ENCODE assay signal across 19 cellular contexts in the genomic region with DNA sequence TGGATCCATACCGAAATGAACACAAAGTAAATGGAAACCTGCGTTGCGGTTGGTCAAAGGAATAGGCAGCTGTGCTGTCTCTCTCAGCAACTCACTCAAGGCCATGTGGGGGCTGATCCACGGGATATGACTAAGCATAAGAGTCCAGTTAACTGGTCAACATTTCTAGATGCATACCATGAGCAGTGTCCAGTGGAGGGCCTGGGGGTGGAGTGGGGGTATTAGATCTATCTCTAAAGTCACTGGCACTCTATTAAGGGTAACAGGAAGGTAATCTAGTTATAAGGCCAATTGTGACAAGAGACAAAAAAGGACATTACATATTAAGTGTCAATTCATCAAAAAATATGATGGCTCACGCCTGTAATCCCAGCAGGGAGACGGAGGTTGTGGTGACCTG.
"Had no signal": no experiment of that assay in that cellular context is flagged by ENCODE, and none has a peak within 500 bp of the region (broad histone marks: within the 10 kb centered on the region; RNA-seq: fewer than 3 reads in every experiment).

No MANE protein-coding gene starts in this region.

- H3K36me3 ChIP-seq: ascending aorta, cardiac muscle cell, colonic mucosa, right atrium auricular region had no signal

- ATAC-seq: activated naive CD8-positive, alpha-beta T cell treated with anti-CD3 and anti-CD28 coated beads, Interleukin-2, amount 50 U/mL, for 24 hours; esophagus mucosa; stimulated activated naive CD8-positive, alpha-beta T cell treated with anti-CD3 and anti-CD28 coated beads, Interleukin-15, Interleukin-2, amounts not matched to agents 100 U/mL and 50 U/mL, for 24 hours had no signal

- H3K27ac Mint-ChIP-seq: activated naive CD8-positive, alpha-beta T cell treated with anti-CD3 and anti-CD28 coated beads, Interleukin-2, amount 50 U/mL, for 24 hours; mesothelial cell of epicardium; nephron progenitor cell; progenitor cell of endocrine pancreas; T-helper 2 cell treated with Interferon-gamma antibody and Interleukin-4, amounts not matched to agents 5 μg/mL and 100 μg/mL, for 36 hours had no signal

- H3K9me3 ChIP-seq: ascending aorta, colonic mucosa, right atrium auricular region had no signal

- H3K4me3 ChIP-seq: ascending aorta, cardiac muscle cell, colonic mucosa, right atrium auricular region had no signal

- H3K9me3 Mint-ChIP-seq: activated naive CD8-positive, alpha-beta T cell treated with anti-CD3 and anti-CD28 coated beads, Interleukin-2, amount 50 U/mL, for 24 hours; T-helper 2 cell treated with Interferon-gamma antibody and Interleukin-4, amounts not matched to agents 5 μg/mL and 100 μg/mL, for 36 hours had no signal

- FAIRE-seq: small intestine had no signal

- H3K36me3 Mint-ChIP-seq: mesothelial cell of epicardium had no signal

- H3K4me1 ChIP-seq: ascending aorta, colonic mucosa, right atrium auricular region had no signal

- H3K27me3 Mint-ChIP-seq: activated naive CD8-positive, alpha-beta T cell treated with anti-CD3 and anti-CD28 coated beads, Interleukin-2, amount 50 U/mL, for 24 hours; progenitor cell of endocrine pancreas had no signal

- H3K27ac ChIP-seq: ascending aorta, cardiac muscle cell, colonic mucosa, right atrium auricular region had no signal

- H3K4me3 Mint-ChIP-seq: activated naive CD8-positive, alpha-beta T cell treated with anti-CD3 and anti-CD28 coated beads, Interleukin-2, amount 50 U/mL, for 24 hours; mesothelial cell of epicardium; nephron progenitor cell; T-helper 2 cell treated with Interferon-gamma antibody and Interleukin-4, amounts not matched to agents 5 μg/mL and 100 μg/mL, for 36 hours had no signal

- H3K27me3 ChIP-seq: ascending aorta, cardiac muscle cell, right atrium auricular region had no signal

- H3K4me1 Mint-ChIP-seq: activated naive CD8-positive, alpha-beta T cell treated with anti-CD3 and anti-CD28 coated beads, Interleukin-2, amount 50 U/mL, for 24 hours; nephron progenitor cell had no signal

- DNase-seq: activated CD4-positive, alpha-beta T cell treated with anti-CD3 and anti-CD28 coated beads, Interleukin-2, amount 50 U/mL, for 1 hour; activated naive CD4-positive, alpha-beta T cell treated with Interleukin-2 at 50 U/mL for 16 hours; activated naive CD8-positive, alpha-beta T cell treated with anti-CD3 and anti-CD28 coated beads, Interleukin-2, amount 50 U/mL, for 24 hours; activated T-cell treated with anti-CD3 and anti-CD28 coated beads for 4 hours; colonic mucosa; foreskin fibroblast; hypothalamus; nephron progenitor cell; occipital lobe; small intestine; stimulated activated naive CD8-positive, alpha-beta T cell treated with anti-CD3 and anti-CD28 coated beads, Interleukin-15, Interleukin-2, amounts not matched to agents 100 U/mL and 50 U/mL, for 24 hours; trophoblast cell had no signal
